Comparison of ENCODE assay signal across 8 cellular contexts in the genomic region with DNA sequence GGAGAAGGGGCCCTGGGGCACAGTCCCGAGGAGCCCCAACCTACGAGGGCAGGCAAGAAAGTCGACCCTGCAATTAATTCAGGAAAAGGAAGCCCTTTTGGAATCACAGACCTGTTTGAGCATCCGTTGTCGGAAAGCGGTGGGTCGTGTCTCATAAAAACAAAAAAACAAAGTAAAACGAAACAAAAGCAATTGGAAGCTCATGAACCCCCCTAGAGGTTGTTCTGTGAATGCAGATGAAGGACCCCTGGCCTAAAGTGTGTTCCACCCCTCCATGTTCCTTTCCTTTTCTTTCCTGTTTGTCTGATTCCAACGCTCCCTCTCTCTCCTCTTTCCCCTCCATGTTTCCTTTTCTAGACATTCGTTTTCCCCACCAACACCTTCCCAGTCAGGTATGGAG.
DNase-seq lines count a peak whose midpoint lies in the region; ATAC-seq and TF ChIP-seq lines count a peak whose summit lies in the region.

No MANE protein-coding gene starts in this region.

- H3K9me3 Mint-ChIP-seq in CD14-positive monocyte, result no peaks in the 10 kb centered on the region
- H3K9me3 Mint-ChIP-seq in activated CD8-positive, alpha-beta T cell treated with anti-CD3 and anti-CD28 coated beads, Interleukin-2, amount 10 ng/mL, durations not matched to agents 7 days and 5 days (ENCODE audit: insufficient read depth), result no peaks in the 10 kb centered on the region

- H3K4me3 Mint-ChIP-seq in CD14-positive monocyte, result peak overlapping the region; percentile 70 to 79
- peak overlapping the region; percentile 65 for H3K4me3 Mint-ChIP-seq in activated CD8-positive, alpha-beta T cell treated with anti-CD3 and anti-CD28 coated beads, Interleukin-2, amount 10 ng/mL, durations not matched to agents 7 days and 5 days

- peak overlapping the region in 1 of 7 donors; percentile 41 for H3K27ac Mint-ChIP-seq in CD14-positive monocyte
- H3K27ac Mint-ChIP-seq in activated CD8-positive, alpha-beta T cell treated with anti-CD3 and anti-CD28 coated beads, Interleukin-2, amount 10 ng/mL, durations not matched to agents 7 days and 5 days, result no peak overlapping the region

- CTCF ChIA-PET in activated CD8-positive, alpha-beta T cell treated with anti-CD3 and anti-CD28 coated beads, Interleukin-2, amount 10 ng/mL, durations not matched to agents 7 days and 5 days (lab: Charles Lee), result interaction anchor here (0.7 to 1.3 kb wide), 3 partner anchors 10 to 30 kb away, joined by 3 to 7 read pairs (median 3); no protein-coding TSS in a partner anchor

- H3K4me1 Mint-ChIP-seq in CD14-positive monocyte, result peaks cover 6% of the 10 kb centered on the region
- H3K4me1 Mint-ChIP-seq in activated CD8-positive, alpha-beta T cell treated with anti-CD3 and anti-CD28 coated beads, Interleukin-2, amount 10 ng/mL, durations not matched to agents 7 days and 5 days (ENCODE audit: low read depth), result peaks cover 2% of the 10 kb centered on the region

- peaks cover 3 to 10% (median 9%) of the 10 kb centered on the region in 3 donors for H3K27me3 Mint-ChIP-seq in CD14-positive monocyte (ENCODE audit: low read depth in 3 of 3)
- H3K27me3 Mint-ChIP-seq in activated CD8-positive, alpha-beta T cell treated with anti-CD3 and anti-CD28 coated beads, Interleukin-2, amount 10 ng/mL, durations not matched to agents 7 days and 5 days (ENCODE audit: low read depth), result peaks cover 15% of the 10 kb centered on the region

- peak; percentile 39 for ATAC-seq in activated CD8-positive, alpha-beta T cell treated with anti-CD3 and anti-CD28 coated beads, Interleukin-2, amount 10 ng/mL, durations not matched to agents 7 days and 5 days
- ATAC-seq in HG02763 (IDR thresholded peaks at IDR 0.05; ENCODE audit: unreplicated experiment), result no peak

- no peaks in the 10 kb centered on the region for H3K36me3 Mint-ChIP-seq in CD14-positive monocyte
- no peaks in the 10 kb centered on the region for H3K36me3 Mint-ChIP-seq in activated CD8-positive, alpha-beta T cell treated with anti-CD3 and anti-CD28 coated beads, Interleukin-2, amount 10 ng/mL, durations not matched to agents 7 days and 5 days (ENCODE audit: low read depth)

- DNase-seq in CD14-positive monocyte (ENCODE audit: low spot score), result no peak
- peak; percentile 59 for DNase-seq in GM20000 (ENCODE audit: low spot score)
- no peak for DNase-seq in activated CD8-positive, alpha-beta T cell treated with anti-CD3 and anti-CD28 coated beads, Interleukin-2, amount 10 ng/mL, durations not matched to agents 7 days and 5 days
- DNase-seq in kidney tubule cell (ENCODE audit: low spot score), result peak; percentile 12
- DNase-seq in CD1c-positive myeloid dendritic cell (ENCODE audit: extremely low spot score), result no peak
- DNase-seq in stimulated activated CD8-positive, alpha-beta memory T cell treated with anti-CD3 and anti-CD28 coated beads, Interleukin-4, amount 100 ng/mL, for 48 hours, result no peak
- no peak for DNase-seq in NCI-H2081 treated with DMSO at 0.1 percent for 48 hours (lab: John Stamatoyannopoulos, UW)

- intact Hi-C loops in CD14-positive monocyte (cut with micrococcal nuclease), result no loop called here

- TF ChIP-seq CTCF in CD14-positive monocyte (IDR thresholded peaks at IDR 0.05) (peak; percentile 26), GM20000 (IDR thresholded peaks at IDR 0.05; ENCODE audit: extremely low read depth, missing control alignments) (peak; percentile 25)

- POLR2A ChIA-PET in activated CD8-positive, alpha-beta T cell treated with anti-CD3 and anti-CD28 coated beads, Interleukin-2, amount 10 ng/mL, durations not matched to agents 7 days and 5 days (lab: Charles Lee), result no interaction called here

Comparison
In these comparisons a context has a peak if more than half of its experiments do, and no peak if none do; other contexts are left out.
1. DNase-seq: peak in GM20000 (single experiment) and kidney tubule cell (single experiment); none in CD14-positive monocyte (single experiment), activated CD8-positive, alpha-beta T cell treated with anti-CD3 and anti-CD28 coated beads, Interleukin-2, amount 10 ng/mL, durations not matched to agents 7 days and 5 days (single experiment), CD1c-positive myeloid dendritic cell (single experiment), stimulated activated CD8-positive, alpha-beta memory T cell treated with anti-CD3 and anti-CD28 coated beads, Interleukin-4, amount 100 ng/mL, for 48 hours (single experiment) and NCI-H2081 treated with DMSO at 0.1 percent for 48 hours (single experiment).